13 cellular contexts compared by ENCODE assay signal in the genomic region with DNA sequence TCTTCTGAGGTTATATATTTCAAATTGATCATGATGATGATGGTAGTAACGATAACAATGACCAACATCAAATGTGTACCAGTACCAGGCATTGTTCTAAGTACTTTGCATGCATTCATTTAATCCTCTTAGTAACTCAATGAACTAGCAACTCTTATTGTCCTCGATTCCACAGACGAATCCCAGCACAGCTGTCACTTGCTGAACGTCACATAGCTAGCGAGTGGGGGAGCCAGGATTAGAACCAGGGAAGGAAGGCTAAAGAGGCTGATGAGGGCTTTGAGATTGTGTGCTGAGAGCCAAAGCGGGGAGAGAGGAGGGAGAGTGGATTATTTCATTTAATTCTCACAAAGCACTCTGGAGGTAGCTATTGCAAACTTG.
DNase-seq lines count a peak whose midpoint lies in the region; ATAC-seq, FAIRE-seq and TF ChIP-seq lines count a peak whose summit lies in the region.
"Had no signal": no experiment of that assay in that cellular context is flagged by ENCODE, and none has a peak within 500 bp of the region (broad histone marks: within the 10 kb centered on the region; RNA-seq: fewer than 3 reads in every experiment).

No MANE protein-coding gene starts in this region.

- WGBS in H1 (ENCODE audit: extremely low coverage in 1 of 2, insufficient coverage in 1 of 2, insufficient read length in 1 of 2, insufficient replicate concordance in 2 of 2, low coverage in 1 of 2, low lambda C conversion rate in 2 of 2, missing lambda C conversion rate in 1 of 2), 2 experiments, result 83% methylated on average over 6 of the region's 6 CpGs; no CpG with 5 or more reads in 1 of the 2 experiments
- WGBS in spleen, 5 donors, result 87 to 94% (median 91%) methylated on average over 6 of the region's 6 CpGs

- FAIRE-seq in H1 (lab: Jason Lieb, UNC), result no peak
- FAIRE-seq: K562 had no signal

- H3K18ac ChIP-seq in H1 (ENCODE audit: extremely low read depth, low read length), result no peak overlapping the region

- H3K23me2 ChIP-seq in H1 (ENCODE audit: low read depth, low read length), result no peaks in the 10 kb centered on the region; the same call in 1 of the 2 replicates

- H3K27ac Mint-ChIP-seq in neural progenitor cell, result no peak overlapping the region

- no peak overlapping the region for H3K4me3 Mint-ChIP-seq in neural progenitor cell

- H3K9ac ChIP-seq in H1 (replicated peaks in 1 of 4; ENCODE audit: extremely low read depth in 1 of 4, low read depth in 3 of 4, low read length in 3 of 4) (no peak overlapping the region), neural progenitor cell (no peak overlapping the region)
- H3K9ac ChIP-seq: BLaER1 treated with 17β-estradiol and CSF1 and Interleukin-3, amounts not matched to agents 10 nM and 100 nM; SK-N-SH had no signal

- CTCF ChIA-PET in A673 (lab: Charles Lee), result interaction anchor here (2.5 kb wide), 1 partner anchor 364 kb away, joined by 32 read pairs; no protein-coding TSS in a partner anchor
- CTCF ChIA-PET in H1 (lab: Charles Lee; ENCODE audit: partially characterized antibody), result interaction anchor here (0.5 to 3.9 kb wide), 27 partner anchors 11 to 1860 kb away, joined by 3 to 38 read pairs (median 6); no protein-coding TSS in a partner anchor

- H2AFZ ChIP-seq in H1 (ENCODE audit: low read length) (peak overlapping the region; percentile 79), neural progenitor cell (replicated peaks) (no peak overlapping the region)

- H3K4ac ChIP-seq in H1 (replicated peaks; ENCODE audit: insufficient read length, low read depth, low read length), result no peak overlapping the region

- no peaks in the 10 kb centered on the region for H3K9me3 Mint-ChIP-seq in neural progenitor cell

- H3F3A ChIP-seq in neural progenitor cell (ENCODE audit: low read depth), result peaks cover 10% of the 10 kb centered on the region

- no peak overlapping the region for H2BK15ac ChIP-seq in H1 (ENCODE audit: low read length)

- H3K9me3 ChIP-seq in A673 (ENCODE audit: low read depth, low read length, poor library complexity, severe bottlenecking), result no peaks in the 10 kb centered on the region
- H3K9me3 ChIP-seq in H1 (ENCODE audit: insufficient read depth in 2 of 2, low read depth in 1 of 2, low read length in 1 of 2), result no peaks in the 10 kb centered on the region
- no peaks in the 10 kb centered on the region for H3K9me3 ChIP-seq in neural progenitor cell (ENCODE audit: low read depth)
- no peaks in the 10 kb centered on the region for H3K9me3 ChIP-seq in breast epithelium
- H3K9me3 ChIP-seq in spleen, result no peaks in the 10 kb centered on the region
- H3K9me3 ChIP-seq: SK-N-SH had no signal

- no peaks in the 10 kb centered on the region for H3K79me1 ChIP-seq in H1 (ENCODE audit: low read depth, low read length)

- no peak overlapping the region for H3K4me3 ChIP-seq in A673 (ENCODE audit: low read depth, low read length, poor library complexity, severe bottlenecking)
- peak overlapping the region in 1 of 4 experiments; percentile 49; a peak in 1 of 8 replicates for H3K4me3 ChIP-seq in H1 (ENCODE audit: extremely low read depth in 1 of 4, insufficient read depth in 2 of 4, low read depth in 3 of 4, low read length in 4 of 4)
- H3K4me3 ChIP-seq in neural progenitor cell, result peak overlapping the region; percentile 27
- no peak overlapping the region for H3K4me3 ChIP-seq in breast epithelium
- no peak overlapping the region for H3K4me3 ChIP-seq in spleen
- H3K4me3 ChIP-seq: BLaER1 treated with 17β-estradiol and CSF1 and Interleukin-3, amounts not matched to agents 10 nM and 100 nM; K562 had no signal

- intact Hi-C loops in A673 (cut with micrococcal nuclease; ENCODE audit: unreplicated experiment) (loop anchor here (1.0 kb wide), 1 partner anchor 364 kb away; no protein-coding TSS in a partner anchor), breast epithelium (cut with DNase I; ENCODE audit: low total_unique reads) (loop anchor here (10.0 kb wide), 1 partner anchor 360 kb away; no protein-coding TSS in a partner anchor), spleen (cut with DNase I; ENCODE audit: low total_unique reads) (no loop called here)

- ATAC-seq in HG03354 (IDR thresholded peaks at IDR 0.05; ENCODE audit: poor library complexity, severe bottlenecking, unreplicated experiment), result no peak

- H3K27me3 ChIP-seq in A673 (replicated peaks; ENCODE audit: insufficient read depth, low read depth, low read length, poor library complexity) (peaks cover 32% of the 10 kb centered on the region), H1 (replicated peaks in 1 of 4; ENCODE audit: control insufficient read depth in 3 of 4, extremely low read depth in 1 of 4, insufficient read depth in 3 of 4, low read length in 3 of 4) (peaks cover 0 to 8% (median 4%) of the 10 kb centered on the region in 4 experiments; a peak in 3 of 7 replicates), neural progenitor cell (peaks cover 5% of the 10 kb centered on the region), breast epithelium (no peaks in the 10 kb centered on the region), spleen (replicated peaks in 1 of 7) (peaks cover 0 to 45% (median 8%) of the 10 kb centered on the region in 7 donors)
- H3K27me3 ChIP-seq: BLaER1 treated with 17β-estradiol and CSF1 and Interleukin-3, amounts not matched to agents 10 nM and 100 nM had no signal

- H2BK20ac ChIP-seq in H1 (ENCODE audit: low read length), result no peak overlapping the region

- TF ChIP-seq EP300 in H1 (IDR thresholded peaks at IDR 0.05; ENCODE audit: borderline replicate concordance in 1 of 2, low read depth in 2 of 2, low read length in 2 of 2), result no peak

- no peak overlapping the region for H3K23ac ChIP-seq in H1 (ENCODE audit: insufficient read length)

- no peaks in the 10 kb centered on the region for H3K27me3 Mint-ChIP-seq in neural progenitor cell (ENCODE audit: insufficient read depth, low read depth)

- no peak for TF ChIP-seq CTCF in A673 (conservative IDR thresholded peaks at IDR 0.05; ENCODE audit: low read depth, low read length)
- TF ChIP-seq CTCF in H1 (IDR thresholded peaks at IDR 0.05; ENCODE audit: control extremely low read depth in 1 of 3, insufficient read depth in 1 of 3, low read depth in 1 of 3, low read length in 3 of 3), result no peak
- no peak for TF ChIP-seq CTCF in neural progenitor cell (IDR thresholded peaks at IDR 0.05)
- TF ChIP-seq CTCF in breast epithelium (IDR thresholded peaks at IDR 0.05), result no peak
- TF ChIP-seq CTCF in spleen (IDR thresholded peaks at IDR 0.05 in 8 of 11, conservative IDR thresholded peaks at IDR 0.05 in 3 of 11), result no peak

- H3K4me1 Mint-ChIP-seq in neural progenitor cell, result peaks cover 14% of the 10 kb centered on the region

- H3K36me3 Mint-ChIP-seq in neural progenitor cell, result no peaks in the 10 kb centered on the region

- H3K14ac ChIP-seq in H1 (ENCODE audit: insufficient read length), result no peak overlapping the region

- no peaks in the 10 kb centered on the region for H3K79me2 ChIP-seq in H1 (ENCODE audit: control insufficient read depth in 1 of 2, insufficient read depth in 2 of 2, low read length in 2 of 2)
- no peaks in the 10 kb centered on the region for H3K79me2 ChIP-seq in neural progenitor cell (ENCODE audit: low read depth)

- no peak overlapping the region for H3K27ac ChIP-seq in A673 (ENCODE audit: low read depth, low read length, poor library complexity, severe bottlenecking)
- no peak overlapping the region for H3K27ac ChIP-seq in H1 (ENCODE audit: low read depth, low read length)
- no peak overlapping the region for H3K27ac ChIP-seq in neural progenitor cell
- H3K27ac ChIP-seq in breast epithelium, result no peak overlapping the region
- H3K27ac ChIP-seq in spleen, result no peak overlapping the region
- H3K27ac ChIP-seq: 22Rv1 had no signal

- no peak overlapping the region for H4K8ac ChIP-seq in H1 (ENCODE audit: extremely low read depth, insufficient read depth, low read length)

- H4K20me1 ChIP-seq in H1 (replicated peaks in 1 of 2; ENCODE audit: control insufficient read depth in 1 of 2, insufficient read depth in 2 of 2, low read length in 2 of 2) (no peaks in the 10 kb centered on the region), neural progenitor cell (ENCODE audit: low read depth) (no peaks in the 10 kb centered on the region)
- H4K20me1 ChIP-seq: BLaER1 treated with 17β-estradiol and CSF1 and Interleukin-3, amounts not matched to agents 10 nM and 100 nM had no signal

- TF ChIP-seq RAD21 in H1 (IDR thresholded peaks at IDR 0.05 in 1 of 2, conservative IDR thresholded peaks at IDR 0.05 in 1 of 2; ENCODE audit: low read depth in 2 of 2, low read length in 2 of 2), result no peak

- DNase-seq in A673 (ENCODE audit: low spot score) (peak; percentile 14), NCI-H524 (lab: John Stamatoyannopoulos, UW) (peak; percentile 71 to 91), H1 (ENCODE audit: low read depth in 1 of 2, low spot score in 2 of 2) (no peak), neural progenitor cell (ENCODE audit: low spot score) (peak; percentile 70), breast epithelium (ENCODE audit: low spot score in 2 of 2) (no peak), NCI-H748 treated with DMSO at 0.1 percent for 48 hours (lab: John Stamatoyannopoulos, UW) (no peak), spleen (no peak)
- DNase-seq: DMS153 had no signal

- BruUV-seq in A673 (replicated peaks; lab: Mats Ljungman, UMichigan), result no TSS peak

- H4K5ac ChIP-seq in H1 (ENCODE audit: insufficient read length, low read depth, low read length), result no peak overlapping the region

- H2BK120ac ChIP-seq in H1 (replicated peaks; ENCODE audit: low read depth, low read length), result no peak overlapping the region

- H3K4me1 ChIP-seq in A673 (ENCODE audit: insufficient read depth, low read length, poor library complexity, severe bottlenecking) (peaks cover 6% of the 10 kb centered on the region), H1 (replicated peaks in 1 of 4; ENCODE audit: control insufficient read depth in 3 of 4, insufficient read depth in 4 of 4, low read length in 3 of 4) (peaks cover 0 to 8% (median 3%) of the 10 kb centered on the region in 4 experiments; a peak in 4 of 7 replicates), neural progenitor cell (peaks cover 20% of the 10 kb centered on the region), breast epithelium (no peaks in the 10 kb centered on the region), spleen (peaks cover 0 to 27% (median 2%) of the 10 kb centered on the region in 6 donors)

- no peak overlapping the region for H2AK5ac ChIP-seq in H1 (ENCODE audit: low read depth, low read length)

- no peak overlapping the region for H4K91ac ChIP-seq in H1 (replicated peaks; ENCODE audit: insufficient read length, low read length)

- no peaks in the 10 kb centered on the region for H3K36me3 ChIP-seq in A673 (ENCODE audit: insufficient read depth, low read length, poor library complexity, severe bottlenecking)
- peaks cover 0 to 5% (median 2%) of the 10 kb centered on the region in 4 experiments; a peak in 3 of 8 replicates for H3K36me3 ChIP-seq in H1 (ENCODE audit: control insufficient read depth in 2 of 4, insufficient read depth in 4 of 4, low read length in 3 of 4)
- H3K36me3 ChIP-seq in neural progenitor cell, result no peaks in the 10 kb centered on the region
- H3K36me3 ChIP-seq in breast epithelium, result no peaks in the 10 kb centered on the region
- peaks cover 0 to 34% (median 0%) of the 10 kb centered on the region in 6 donors for H3K36me3 ChIP-seq in spleen
- H3K36me3 ChIP-seq: BLaER1 treated with 17β-estradiol and CSF1 and Interleukin-3, amounts not matched to agents 10 nM and 100 nM had no signal

- H2BK12ac ChIP-seq in H1 (ENCODE audit: low read depth, low read length), result 0 out of 2 replicates have a peak overlapping the region, but pooled peaks have one; percentile 22

- H2BK5ac ChIP-seq in H1 (ENCODE audit: low read depth, low read length), result no peak overlapping the region

- POLR2A ChIA-PET in A673 (lab: Charles Lee; ENCODE audit: low non-redundant PET), result no interaction called here
- POLR2A ChIA-PET in H1 (lab: Charles Lee; ENCODE audit: partially characterized antibody), result interaction anchor here (0.8 to 1.4 kb wide), 2 partner anchors 387 to 388 kb away, joined by 3 to 4 read pairs; a partner anchor contains a TSS

- no peak for TF ChIP-seq POLR2A in H1 (IDR thresholded peaks at IDR 0.05; ENCODE audit: control extremely low read depth in 1 of 2, low read depth in 2 of 2, low read length in 2 of 2)
- TF ChIP-seq POLR2A in breast epithelium (IDR thresholded peaks at IDR 0.05), result no peak
- TF ChIP-seq POLR2A in spleen (IDR thresholded peaks at IDR 0.05), result no peak

- no peak overlapping the region for H3K56ac ChIP-seq in H1 (replicated peaks; ENCODE audit: insufficient read length, low read depth, low read length)

- H3K4me2 ChIP-seq in H1 (ENCODE audit: insufficient read depth in 1 of 2, low read depth in 2 of 2, low read length in 2 of 2) (peak overlapping the region; percentile 33 to 63; a peak in 1 of 4 replicates), neural progenitor cell (peak overlapping the region; percentile 74)
- H3K4me2 ChIP-seq: SK-N-SH had no signal

Comparison
In these comparisons a context has a peak if more than half of its experiments do, and no peak if none do; other contexts are left out.
1. DNase-seq: peak in A673 (single experiment), NCI-H524 (2 of 2) and neural progenitor cell (single experiment); none in H1 (0 of 2), breast epithelium (0 of 2), NCI-H748 treated with DMSO at 0.1 percent for 48 hours (single experiment) and spleen (single experiment).